ENCODE assay signal across 21 cellular contexts in the genomic region with DNA sequence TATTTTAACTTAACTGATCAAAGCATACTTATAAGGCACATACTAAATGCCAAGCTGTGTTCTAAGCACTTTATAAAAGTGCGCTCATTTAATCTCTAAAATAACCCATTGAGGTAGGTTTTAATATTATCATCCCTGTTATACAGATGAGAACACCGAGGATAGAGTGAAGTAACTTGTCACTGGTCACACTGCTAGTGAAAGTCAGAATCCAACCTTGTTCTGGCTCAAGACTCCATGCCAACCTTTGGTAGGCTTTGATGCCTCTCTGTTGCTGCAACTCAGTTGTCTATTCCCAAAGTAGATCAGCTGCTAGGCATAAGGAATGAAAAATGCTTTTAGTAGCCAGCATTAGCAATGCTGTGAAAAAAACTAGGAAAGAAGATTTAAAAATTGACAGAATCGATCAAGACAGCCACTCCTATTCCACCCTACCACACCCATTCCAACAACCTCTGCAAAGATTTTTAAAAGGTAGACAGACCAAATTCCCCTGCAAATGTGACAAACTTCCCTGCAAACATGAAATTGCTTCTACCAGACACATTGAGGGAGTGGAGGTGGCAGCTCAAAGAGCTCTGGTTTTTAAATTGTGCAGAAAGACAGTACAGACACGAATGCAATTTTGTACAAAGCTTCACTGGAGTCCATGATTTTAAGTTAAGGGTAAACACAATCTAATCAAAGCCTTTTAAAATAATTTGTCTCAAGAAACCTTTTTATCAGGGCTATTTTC. TPM values are rescaled to one million over a fixed set of nuclear protein-coding genes. Genes with fewer than 3 reads are reported as not detected.
DNase-seq lines count a peak whose midpoint lies in the region; ATAC-seq, FAIRE-seq and TF ChIP-seq lines count a peak whose summit lies in the region.
"Had no signal": no experiment of that assay in that cellular context is flagged by ENCODE, and none has a peak within 500 bp of the region (broad histone marks: within the 10 kb centered on the region; RNA-seq: fewer than 3 reads in every experiment).

No MANE protein-coding gene starts in this region.

- no peak overlapping the region for H3K4me3 ChIP-seq in SJSA1
- H3K4me3 ChIP-seq: HAP-1, K562 had no signal

- H3K27ac ChIP-seq in SJSA1 (peak overlapping the region; percentile 75), foreskin keratinocyte (no peak overlapping the region)

- H3K4me1 ChIP-seq in SJSA1 (replicated peaks) (peaks cover 48% of the 10 kb centered on the region), foreskin keratinocyte (no peaks in the 10 kb centered on the region)
- H3K4me1 ChIP-seq: HAP-1 had no signal

- peak; percentile 43 for FAIRE-seq in H54 (lab: Jason Lieb, UNC)
- FAIRE-seq: GM12891, GM19239, H1, K562 had no signal

- H3K9me3 ChIP-seq in SJSA1 (replicated peaks) = no peaks in the 10 kb centered on the region
- H3K9me3 ChIP-seq: HAP-1 had no signal

- no peak overlapping the region for H3K27ac Mint-ChIP-seq in stimulated activated naive CD8-positive, alpha-beta T cell treated with anti-CD3 and anti-CD28 coated beads, Interleukin-15, amount 100 ng/mL, for 72 hours
- H3K27ac Mint-ChIP-seq: CD14-positive monocyte; CD4-positive, alpha-beta memory T cell had no signal

- no peak overlapping the region for H3K4me3 Mint-ChIP-seq in stimulated activated naive CD8-positive, alpha-beta T cell treated with anti-CD3 and anti-CD28 coated beads, Interleukin-15, amount 100 ng/mL, for 72 hours
- H3K4me3 Mint-ChIP-seq: CD14-positive monocyte; CD4-positive, alpha-beta memory T cell had no signal

- no peak for TF ChIP-seq CTCF in foreskin keratinocyte (conservative IDR thresholded peaks at IDR 0.05)

- TF ChIP-seq POLR2A in H54 (IDR thresholded peaks at IDR 0.05; ENCODE audit: low read depth, low read length) = no peak

- no peaks in the 10 kb centered on the region for H3K36me3 ChIP-seq in SJSA1
- H3K36me3 ChIP-seq: HAP-1 had no signal

- no peaks in the 10 kb centered on the region for H3K27me3 ChIP-seq in SJSA1 (replicated peaks)
- H3K27me3 ChIP-seq in foreskin keratinocyte = peaks cover 3% of the 10 kb centered on the region

- H3K27me3 Mint-ChIP-seq in stimulated activated naive CD8-positive, alpha-beta T cell treated with anti-CD3 and anti-CD28 coated beads, Interleukin-15, amount 100 ng/mL, for 72 hours = peaks cover 10% of the 10 kb centered on the region

- no peak for ATAC-seq in stimulated activated naive CD8-positive, alpha-beta T cell treated with anti-CD3 and anti-CD28 coated beads, Interleukin-15, amount 100 ng/mL, for 72 hours
- ATAC-seq in HG03565 (IDR thresholded peaks at IDR 0.05; ENCODE audit: unreplicated experiment) = no peak
- no peak for ATAC-seq in HG03520 (IDR thresholded peaks at IDR 0.05; ENCODE audit: unreplicated experiment)
- no peak for ATAC-seq in foreskin keratinocyte
- ATAC-seq: K562 had no signal

- peaks cover 0 to 8% of the 10 kb centered on the region in 2 donors for H3K9me3 Mint-ChIP-seq in stimulated activated naive CD8-positive, alpha-beta T cell treated with anti-CD3 and anti-CD28 coated beads, Interleukin-15, amount 100 ng/mL, for 72 hours

- H3K4me1 Mint-ChIP-seq in stimulated activated naive CD8-positive, alpha-beta T cell treated with anti-CD3 and anti-CD28 coated beads, Interleukin-15, amount 100 ng/mL, for 72 hours = no peaks in the 10 kb centered on the region
- H3K4me1 Mint-ChIP-seq: CD14-positive monocyte; CD4-positive, alpha-beta memory T cell had no signal

- peak; percentile 4 for DNase-seq in Ammon's horn (ENCODE audit: low spot score)
- no peak for DNase-seq in H54 (ENCODE audit: insufficient read length, low spot score)
- no peak for DNase-seq in SJSA1 (ENCODE audit: low read depth in 1 of 2, low spot score in 2 of 2)
- peak; percentile 47 for DNase-seq in putamen (ENCODE audit: low spot score)
- DNase-seq in stimulated activated naive CD8-positive, alpha-beta T cell treated with anti-CD3 and anti-CD28 coated beads, Interleukin-15, amount 100 ng/mL, for 72 hours = no peak
- DNase-seq in foreskin keratinocyte = no peak
- DNase-seq: ACHN; CD4-positive, alpha-beta memory T cell; DMS 273 treated with DMSO at 0.1 percent for 48 hours; DMS53; DND-41; EL; Karpas-422 had no signal

RNA-seq across cellular contexts. Expression of a gene that starts 39.8 kb away (rescaled TPM):
- total RNA-seq in SJSA1 (2014; rRNA removed; shearing (Covaris generic)) = 23.7 and 34.0 TPM in 2 replicates
- total RNA-seq in foreskin keratinocyte = 5.6 and 7.4 TPM in 2 replicates
- polyA plus RNA-seq in foreskin keratinocyte = 2.2 and 3.7 TPM in 2 replicates
- total RNA-seq: CD4-positive, alpha-beta memory T cell; K562 had no signal
- polyA plus RNA-seq: CD14-positive monocyte; CD4-positive, alpha-beta memory T cell; K562 had no signal

Comparison
In these comparisons a context has a peak if more than half of its experiments do, and no peak if none do; other contexts are left out.
1. DNase-seq: peak in Ammon's horn (single experiment) and putamen (single experiment); none in H54 (single experiment), SJSA1 (0 of 2), stimulated activated naive CD8-positive, alpha-beta T cell treated with anti-CD3 and anti-CD28 coated beads, Interleukin-15, amount 100 ng/mL, for 72 hours (0 of 2) and foreskin keratinocyte (0 of 2).